ENCODE assay signal across 16 cellular contexts in the genomic region with DNA sequence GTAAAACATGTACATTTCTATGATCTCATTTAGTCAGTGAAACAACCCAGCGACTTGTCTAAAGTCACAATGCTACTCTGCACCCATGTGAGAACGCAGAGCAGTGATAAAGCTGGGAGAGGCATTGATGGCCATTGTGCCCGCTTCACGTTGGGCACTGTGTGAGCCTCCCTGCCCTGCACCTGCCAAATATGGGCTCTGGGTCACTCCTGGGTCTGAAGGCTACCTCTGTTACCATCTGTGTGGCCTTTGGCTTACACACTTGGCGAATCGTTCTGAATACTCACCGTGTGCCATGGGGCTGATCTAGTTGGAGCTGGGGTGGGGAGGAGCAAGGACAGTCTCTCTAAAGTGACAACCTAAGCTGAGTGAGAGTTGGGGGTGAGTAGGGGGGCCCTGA. TPM values are rescaled to one million over a fixed set of nuclear protein-coding genes. Genes with fewer than 3 reads are reported as not detected.
"Had no signal": no experiment of that assay in that cellular context is flagged by ENCODE, and none has a peak within 500 bp of the region (broad histone marks: within the 10 kb centered on the region; RNA-seq: fewer than 3 reads in every experiment).

No MANE protein-coding gene starts in this region.

- H3K27ac Mint-ChIP-seq: activated CD4-positive, alpha-beta T cell treated with anti-CD3 and anti-CD28 coated beads, Interleukin-2, amount 10 ng/mL, durations not matched to agents 7 days and 5 days; dendritic cell treated with granulocyte-macrophage colony-stimulating factor and Interleukin-4, amounts not matched to agents 40 ng/mL and 50 ng/mL, for 4 days; stimulated activated naive CD8-positive, alpha-beta T cell treated with anti-CD3 and anti-CD28 coated beads, Interleukin-15, Interleukin-2, amounts not matched to agents 100 ng/mL and 50 ng/mL, for 24 hours; T-helper 1 cell treated with Interleukin-12 subunit alpha and Interleukin-12 subunit beta and Interleukin-4 antibody, amounts not matched to agents 30 μg/mL and 1 μg/mL, for 36 hours had no signal

- DNase-seq: activated CD4-positive, alpha-beta T cell treated with anti-CD3 and anti-CD28 coated beads, Interleukin-2, amount 10 ng/mL, durations not matched to agents 7 days and 5 days; activated CD4-positive, CD25-positive, alpha-beta regulatory T cell; activated gamma-delta T cell; activated T-cell treated with anti-CD3 and anti-CD28 coated beads, Interleukin-2, amount 50 U/mL, for 4 hours; amniotic stem cell; body of pancreas; glutamatergic neuron; left lung; mesenchymal stem cell; stimulated activated CD4-positive, alpha-beta T cell treated with anti-CD3 and anti-CD28 coated beads, Interleukin-12 subunit alpha, Interleukin-12 subunit beta, amount 100 ng/mL, for 4 hours; uterus had no signal

- H3K4me3 Mint-ChIP-seq: activated CD4-positive, alpha-beta T cell treated with anti-CD3 and anti-CD28 coated beads, Interleukin-2, amount 10 ng/mL, durations not matched to agents 7 days and 5 days; activated T-cell treated with anti-CD3 and anti-CD28 coated beads, Interleukin-2, amount 50 U/mL, for 4 hours; dendritic cell treated with granulocyte-macrophage colony-stimulating factor and Interleukin-4, amounts not matched to agents 40 ng/mL and 50 ng/mL, for 4 days; stimulated activated naive CD8-positive, alpha-beta T cell treated with anti-CD3 and anti-CD28 coated beads, Interleukin-15, Interleukin-2, amounts not matched to agents 100 ng/mL and 50 ng/mL, for 24 hours; T-helper 1 cell treated with Interleukin-12 subunit alpha and Interleukin-12 subunit beta and Interleukin-4 antibody, amounts not matched to agents 30 μg/mL and 1 μg/mL, for 36 hours had no signal

- H3K27me3 Mint-ChIP-seq: activated CD4-positive, alpha-beta T cell treated with anti-CD3 and anti-CD28 coated beads, Interleukin-2, amount 10 ng/mL, durations not matched to agents 7 days and 5 days; dendritic cell treated with granulocyte-macrophage colony-stimulating factor and Interleukin-4, amounts not matched to agents 40 ng/mL and 50 ng/mL, for 4 days; stimulated activated naive CD8-positive, alpha-beta T cell treated with anti-CD3 and anti-CD28 coated beads, Interleukin-15, Interleukin-2, amounts not matched to agents 100 ng/mL and 50 ng/mL, for 24 hours had no signal

- H3K27ac ChIP-seq: body of pancreas, left lung, thoracic aorta, uterus had no signal

- H3K27me3 ChIP-seq: body of pancreas, left lung, uterus had no signal

- H3K4me3 ChIP-seq: body of pancreas, left lung, thoracic aorta, uterus had no signal

- H3K9me3 Mint-ChIP-seq: activated CD4-positive, alpha-beta T cell treated with anti-CD3 and anti-CD28 coated beads, Interleukin-2, amount 10 ng/mL, durations not matched to agents 7 days and 5 days; activated T-cell treated with anti-CD3 and anti-CD28 coated beads, Interleukin-2, amount 50 U/mL, for 4 hours; dendritic cell treated with granulocyte-macrophage colony-stimulating factor and Interleukin-4, amounts not matched to agents 40 ng/mL and 50 ng/mL, for 4 days; stimulated activated naive CD8-positive, alpha-beta T cell treated with anti-CD3 and anti-CD28 coated beads, Interleukin-15, Interleukin-2, amounts not matched to agents 100 ng/mL and 50 ng/mL, for 24 hours; T-helper 1 cell treated with Interleukin-12 subunit alpha and Interleukin-12 subunit beta and Interleukin-4 antibody, amounts not matched to agents 30 μg/mL and 1 μg/mL, for 36 hours had no signal

- ATAC-seq: activated T-cell treated with anti-CD3 and anti-CD28 coated beads, Interleukin-2, amount 50 U/mL, for 4 hours; body of pancreas; esophagus mucosa; left lung had no signal

- H3K9me3 ChIP-seq: body of pancreas, left lung, thoracic aorta, uterus had no signal

- H3K4me1 ChIP-seq: body of pancreas, left lung, uterus had no signal

RNA-seq across cellular contexts. Expression of gene PCSK9, which starts 29.9 kb away (rescaled TPM):
- total RNA-seq: activated CD4-positive, alpha-beta T cell treated with anti-CD3 and anti-CD28 coated beads, Interleukin-2, amount 10 ng/mL, durations not matched to agents 7 days and 5 days had no signal
